In genomic region chr4:101306764-101307615, GRCh38 we compare ENCODE assay signal across 11 cellular contexts. TPM values are rescaled to one million over a fixed set of nuclear protein-coding genes. Genes with fewer than 3 reads are reported as not detected.
DNase-seq lines count a peak whose midpoint lies in the region; ATAC-seq and TF ChIP-seq lines count a peak whose summit lies in the region.
"Had no signal": no experiment of that assay in that cellular context is flagged by ENCODE, and none has a peak within 500 bp of the region (broad histone marks: within the 10 kb centered on the region; RNA-seq: fewer than 3 reads in every experiment).

No MANE protein-coding gene starts in this region.

- H3K4me3 Mint-ChIP-seq in T-helper 17 cell: peak overlapping the region; percentile 82
- H3K4me3 Mint-ChIP-seq in naive thymus-derived CD8-positive, alpha-beta T cell: peak overlapping the region in 8 of 10 donors; percentile 8 to 71 (median 46)

- H3K4me1 Mint-ChIP-seq in T-helper 17 cell: peaks cover 24% of the 10 kb centered on the region
- H3K4me1 Mint-ChIP-seq in naive thymus-derived CD8-positive, alpha-beta T cell: peaks cover 11 to 72% (median 21%) of the 10 kb centered on the region in 4 donors

- peak overlapping the region; percentile 59 for H3K27ac Mint-ChIP-seq in T-helper 17 cell
- peak overlapping the region in 2 of 10 donors; percentile 11 to 60 for H3K27ac Mint-ChIP-seq in naive thymus-derived CD8-positive, alpha-beta T cell

- no peak for TF ChIP-seq POLR2A in GM18505 (IDR thresholded peaks at IDR 0.05; ENCODE audit: borderline replicate concordance, extremely low read depth, insufficient read depth, insufficient read length)

- no peaks in the 10 kb centered on the region for H3K36me3 Mint-ChIP-seq in T-helper 17 cell (ENCODE audit: low read depth)
- no peaks in the 10 kb centered on the region for H3K36me3 Mint-ChIP-seq in naive thymus-derived CD8-positive, alpha-beta T cell

- no peaks in the 10 kb centered on the region for H3K27me3 Mint-ChIP-seq in T-helper 17 cell
- H3K27me3 Mint-ChIP-seq in naive thymus-derived CD8-positive, alpha-beta T cell: no peaks in the 10 kb centered on the region

- ATAC-seq in GM18505 (IDR thresholded peaks at IDR 0.05; ENCODE audit: unreplicated experiment) (peak; percentile 16), GM21576 (IDR thresholded peaks at IDR 0.05; ENCODE audit: unreplicated experiment) (peak; percentile 18), T-helper 17 cell (no peak)
- ATAC-seq in naive thymus-derived CD8-positive, alpha-beta T cell: no peak
- ATAC-seq: K562 had no signal

- no peaks in the 10 kb centered on the region for H3K9me3 Mint-ChIP-seq in naive thymus-derived CD8-positive, alpha-beta T cell

- POLR2A ChIA-PET in naive thymus-derived CD8-positive, alpha-beta T cell (lab: Charles Lee): interaction anchor here (0.6 kb wide), 1 partner anchor 12 kb away, joined by 6 read pairs; no protein-coding TSS in a partner anchor

- no peaks in the 10 kb centered on the region for H3K9me3 ChIP-seq in T-helper 17 cell (ENCODE audit: control insufficient read depth, low read length, poor library complexity, severe bottlenecking)

- DNase-seq in T-helper 17 cell (no peak), Ammon's horn (ENCODE audit: low spot score) (no peak), D341Med (ENCODE audit: low spot score) (no peak), NCI-H446 (lab: John Stamatoyannopoulos, UW) (no peak), NCI-H82 treated with DMSO at 0.1 percent for 48 hours (lab: John Stamatoyannopoulos, UW; ENCODE audit: unreplicated experiment) (no peak)
- DNase-seq in naive thymus-derived CD8-positive, alpha-beta T cell: no peak
- DNase-seq: amniotic stem cell, NCI-H748 treated with DMSO at 0.1 percent for 48 hours had no signal

RNA-seq across cellular contexts. Expression of gene PPP3CA, which starts 40.3 kb away (rescaled TPM):
- total RNA-seq in T-helper 17 cell: 10 to 100 TPM; 28.4 to 36.9 TPM
- total RNA-seq in naive thymus-derived CD8-positive, alpha-beta T cell: 10 to 100 TPM; 22.8 to 23.7 TPM
- polyA plus RNA-seq in naive thymus-derived CD8-positive, alpha-beta T cell: 1 to 10 TPM; 2.8 to 7.4 (median 6.1) TPM

Comparison
In these comparisons a context has a peak if more than half of its experiments do, and no peak if none do; other contexts are left out.
1. ATAC-seq: peak in GM18505 (single experiment) and GM21576 (single experiment); none in T-helper 17 cell (single experiment) and naive thymus-derived CD8-positive, alpha-beta T cell (0 of 2).